Comparison of ENCODE assay signal across 2 cellular contexts in the genomic region with DNA sequence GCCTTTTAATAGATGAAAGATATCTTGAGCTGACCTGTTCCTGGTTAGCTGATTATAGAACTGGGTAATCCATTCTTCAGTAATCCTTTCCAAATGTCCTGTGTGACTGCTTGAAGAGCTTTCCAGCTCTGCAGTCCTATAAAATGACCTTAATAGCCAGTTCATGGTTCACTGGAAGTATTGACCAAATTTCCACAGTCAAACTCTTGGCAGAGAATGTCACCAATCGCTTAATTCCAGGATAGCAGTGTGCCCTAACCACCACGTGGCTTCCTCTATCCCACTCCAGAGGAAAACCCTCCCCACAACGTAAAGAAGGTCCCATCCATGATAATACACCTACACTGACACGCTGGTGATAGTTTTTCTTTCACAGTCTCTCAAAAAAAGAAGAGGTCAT.
TF ChIP-seq lines count a peak whose summit lies in the region.

No MANE protein-coding gene starts in this region.

TF ChIP-seq in SK-N-SH treated with all-trans-retinoic acid at 6 μM for 48 hours, 23 proteins besides CTCF, POLR2A, EP300 and RAD21:
- no peak for TF ChIP-seq SNAI2 (CRISPR knock-in tag; IDR thresholded peaks at IDR 0.05)
- TF ChIP-seq PPARA (CRISPR knock-in tag; IDR thresholded peaks at IDR 0.05; ENCODE audit: borderline replicate concordance), result no peak
- TF ChIP-seq ISL1 (CRISPR knock-in tag; IDR thresholded peaks at IDR 0.05), result no peak
- no peak for TF ChIP-seq RARB (CRISPR knock-in tag; IDR thresholded peaks at IDR 0.05)
- TF ChIP-seq GLIS3 (CRISPR knock-in tag; IDR thresholded peaks at IDR 0.05), result no peak
- no peak for TF ChIP-seq ZNF8 (CRISPR knock-in tag; IDR thresholded peaks at IDR 0.05)
- TF ChIP-seq, protein P1, sequence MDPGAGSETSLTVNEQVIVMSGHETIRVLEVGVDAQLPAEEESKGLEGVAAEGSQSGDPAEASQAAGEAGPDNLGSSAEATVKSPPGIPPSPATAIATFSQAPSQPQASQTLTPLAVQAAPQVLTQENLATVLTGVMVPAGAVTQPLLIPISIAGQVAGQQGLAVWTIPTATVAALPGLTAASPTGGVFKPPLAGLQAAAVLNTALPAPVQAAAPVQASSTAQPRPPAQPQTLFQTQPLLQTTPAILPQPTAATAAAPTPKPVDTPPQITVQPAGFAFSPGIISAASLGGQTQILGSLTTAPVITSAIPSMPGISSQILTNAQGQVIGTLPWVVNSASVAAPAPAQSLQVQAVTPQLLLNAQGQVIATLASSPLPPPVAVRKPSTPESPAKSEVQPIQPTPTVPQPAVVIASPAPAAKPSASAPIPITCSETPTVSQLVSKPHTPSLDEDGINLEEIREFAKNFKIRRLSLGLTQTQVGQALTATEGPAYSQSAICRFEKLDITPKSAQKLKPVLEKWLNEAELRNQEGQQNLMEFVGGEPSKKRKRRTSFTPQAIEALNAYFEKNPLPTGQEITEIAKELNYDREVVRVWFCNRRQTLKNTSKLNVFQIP (CRISPR knock-in tag; IDR thresholded peaks at IDR 0.05; ENCODE audit: borderline replicate concordance, low read depth), result no peak
- no peak for TF ChIP-seq TCF4 (CRISPR knock-in tag; IDR thresholded peaks at IDR 0.05; ENCODE audit: borderline replicate concordance)
- TF ChIP-seq, protein P2, sequence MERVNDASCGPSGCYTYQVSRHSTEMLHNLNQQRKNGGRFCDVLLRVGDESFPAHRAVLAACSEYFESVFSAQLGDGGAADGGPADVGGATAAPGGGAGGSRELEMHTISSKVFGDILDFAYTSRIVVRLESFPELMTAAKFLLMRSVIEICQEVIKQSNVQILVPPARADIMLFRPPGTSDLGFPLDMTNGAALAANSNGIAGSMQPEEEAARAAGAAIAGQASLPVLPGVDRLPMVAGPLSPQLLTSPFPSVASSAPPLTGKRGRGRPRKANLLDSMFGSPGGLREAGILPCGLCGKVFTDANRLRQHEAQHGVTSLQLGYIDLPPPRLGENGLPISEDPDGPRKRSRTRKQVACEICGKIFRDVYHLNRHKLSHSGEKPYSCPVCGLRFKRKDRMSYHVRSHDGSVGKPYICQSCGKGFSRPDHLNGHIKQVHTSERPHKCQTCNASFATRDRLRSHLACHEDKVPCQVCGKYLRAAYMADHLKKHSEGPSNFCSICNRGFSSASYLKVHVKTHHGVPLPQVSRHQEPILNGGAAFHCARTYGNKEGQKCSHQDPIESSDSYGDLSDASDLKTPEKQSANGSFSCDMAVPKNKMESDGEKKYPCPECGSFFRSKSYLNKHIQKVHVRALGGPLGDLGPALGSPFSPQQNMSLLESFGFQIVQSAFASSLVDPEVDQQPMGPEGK (CRISPR knock-in tag; IDR thresholded peaks at IDR 0.05; ENCODE audit: borderline replicate concordance), result no peak
- TF ChIP-seq, protein P3, sequence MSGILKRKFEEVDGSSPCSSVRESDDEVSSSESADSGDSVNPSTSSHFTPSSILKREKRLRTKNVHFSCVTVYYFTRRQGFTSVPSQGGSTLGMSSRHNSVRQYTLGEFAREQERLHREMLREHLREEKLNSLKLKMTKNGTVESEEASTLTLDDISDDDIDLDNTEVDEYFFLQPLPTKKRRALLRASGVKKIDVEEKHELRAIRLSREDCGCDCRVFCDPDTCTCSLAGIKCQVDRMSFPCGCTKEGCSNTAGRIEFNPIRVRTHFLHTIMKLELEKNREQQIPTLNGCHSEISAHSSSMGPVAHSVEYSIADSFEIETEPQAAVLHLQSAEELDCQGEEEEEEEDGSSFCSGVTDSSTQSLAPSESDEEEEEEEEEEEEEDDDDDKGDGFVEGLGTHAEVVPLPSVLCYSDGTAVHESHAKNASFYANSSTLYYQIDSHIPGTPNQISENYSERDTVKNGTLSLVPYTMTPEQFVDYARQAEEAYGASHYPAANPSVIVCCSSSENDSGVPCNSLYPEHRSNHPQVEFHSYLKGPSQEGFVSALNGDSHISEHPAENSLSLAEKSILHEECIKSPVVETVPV (CRISPR knock-in tag; IDR thresholded peaks at IDR 0.05), result no peak
TF ChIP-seq in SK-N-SH treated with all-trans-retinoic acid at 6 μM for 48 hours: peak in this region for 0.

TF ChIP-seq in SK-N-SH, 30 proteins besides CTCF, POLR2A, EP300 and RAD21 (continued from another document):
- no peak for TF ChIP-seq NRF1 (IDR thresholded peaks at IDR 0.05; ENCODE audit: low read depth, low read length)
- no peak for TF ChIP-seq SMC3 (IDR thresholded peaks at IDR 0.05; ENCODE audit: low read depth, low read length)
- TF ChIP-seq, protein P4, sequence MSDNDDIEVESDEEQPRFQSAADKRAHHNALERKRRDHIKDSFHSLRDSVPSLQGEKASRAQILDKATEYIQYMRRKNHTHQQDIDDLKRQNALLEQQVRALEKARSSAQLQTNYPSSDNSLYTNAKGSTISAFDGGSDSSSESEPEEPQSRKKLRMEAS (IDR thresholded peaks at IDR 0.05; ENCODE audit: low read depth), result no peak
- TF ChIP-seq RFX5 (IDR thresholded peaks at IDR 0.05; ENCODE audit: low read length), result no peak
- no peak for TF ChIP-seq MXI1 (IDR thresholded peaks at IDR 0.05; ENCODE audit: low read depth, low read length)
- TF ChIP-seq GABPA (IDR thresholded peaks at IDR 0.05; ENCODE audit: low read depth), result no peak
- TF ChIP-seq NFIC (IDR thresholded peaks at IDR 0.05; ENCODE audit: borderline replicate concordance), result no peak
- no peak for TF ChIP-seq RXRA (IDR thresholded peaks at IDR 0.05; ENCODE audit: borderline replicate concordance, low read depth)
- no peak for TF ChIP-seq FOSL2 (IDR thresholded peaks at IDR 0.05; ENCODE audit: borderline replicate concordance, low read depth)
- TF ChIP-seq CHD2 (IDR thresholded peaks at IDR 0.05; ENCODE audit: low read length, partially characterized antibody), result no peak
- TF ChIP-seq POLR2AphosphoS5 (IDR thresholded peaks at IDR 0.05; ENCODE audit: low read depth, low read length), result no peak
- TF ChIP-seq MEF2A (IDR thresholded peaks at IDR 0.05; ENCODE audit: borderline replicate concordance, low read depth), result no peak
- no peak for TF ChIP-seq GATA2 (CRISPR knock-in tag; IDR thresholded peaks at IDR 0.05)
